ENCODE assay signal across 1 cellular context in the genomic region with DNA sequence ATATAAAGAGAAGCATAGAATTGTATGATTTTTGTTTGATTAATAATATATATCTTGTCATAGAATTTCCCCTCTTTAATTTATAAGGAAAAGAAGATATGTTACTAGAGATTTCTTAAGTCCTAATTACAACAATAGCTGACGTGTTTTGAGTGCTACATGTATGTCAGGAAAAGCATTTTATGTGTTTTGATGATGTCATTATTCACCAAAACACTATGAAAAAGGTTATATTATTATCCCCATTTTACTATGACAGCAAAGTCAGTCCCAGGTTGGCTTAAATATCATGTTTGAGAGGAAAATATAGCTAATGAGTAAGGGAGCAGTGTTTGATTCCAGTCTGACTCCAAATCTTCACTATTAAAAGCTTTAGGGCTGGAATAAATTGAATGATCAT.
TF ChIP-seq lines count a peak whose summit lies in the region.

No MANE protein-coding gene starts in this region.

TF ChIP-seq in HepG2, 621 proteins besides CTCF, POLR2A, EP300 and RAD21 (continued from another document):
- TF ChIP-seq, protein P1, sequence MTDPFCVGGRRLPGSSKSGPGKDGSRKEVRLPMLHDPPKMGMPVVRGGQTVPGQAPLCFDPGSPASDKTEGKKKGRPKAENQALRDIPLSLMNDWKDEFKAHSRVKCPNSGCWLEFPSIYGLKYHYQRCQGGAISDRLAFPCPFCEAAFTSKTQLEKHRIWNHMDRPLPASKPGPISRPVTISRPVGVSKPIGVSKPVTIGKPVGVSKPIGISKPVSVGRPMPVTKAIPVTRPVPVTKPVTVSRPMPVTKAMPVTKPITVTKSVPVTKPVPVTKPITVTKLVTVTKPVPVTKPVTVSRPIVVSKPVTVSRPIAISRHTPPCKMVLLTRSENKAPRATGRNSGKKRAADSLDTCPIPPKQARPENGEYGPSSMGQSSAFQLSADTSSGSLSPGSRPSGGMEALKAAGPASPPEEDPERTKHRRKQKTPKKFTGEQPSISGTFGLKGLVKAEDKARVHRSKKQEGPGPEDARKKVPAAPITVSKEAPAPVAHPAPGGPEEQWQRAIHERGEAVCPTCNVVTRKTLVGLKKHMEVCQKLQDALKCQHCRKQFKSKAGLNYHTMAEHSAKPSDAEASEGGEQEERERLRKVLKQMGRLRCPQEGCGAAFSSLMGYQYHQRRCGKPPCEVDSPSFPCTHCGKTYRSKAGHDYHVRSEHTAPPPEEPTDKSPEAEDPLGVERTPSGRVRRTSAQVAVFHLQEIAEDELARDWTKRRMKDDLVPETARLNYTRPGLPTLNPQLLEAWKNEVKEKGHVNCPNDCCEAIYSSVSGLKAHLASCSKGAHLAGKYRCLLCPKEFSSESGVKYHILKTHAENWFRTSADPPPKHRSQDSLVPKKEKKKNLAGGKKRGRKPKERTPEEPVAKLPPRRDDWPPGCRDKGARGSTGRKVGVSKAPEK (CRISPR knock-in tag; IDR thresholded peaks at IDR 0.05; ENCODE audit: borderline replicate concordance): no peak
TF ChIP-seq in HepG2: peak in this region for 2.
